Comparison of ENCODE assay signal across 9 cellular contexts in genomic region chr3:173584834-173585831, GRCh38.
DNase-seq lines count a peak whose midpoint lies in the region; ATAC-seq and TF ChIP-seq lines count a peak whose summit lies in the region.
"Had no signal": no experiment of that assay in that cellular context is flagged by ENCODE, and none has a peak within 500 bp of the region (broad histone marks: within the 10 kb centered on the region; RNA-seq: fewer than 3 reads in every experiment).

No MANE protein-coding gene starts in this region.

- intact Hi-C loops in MCF 10A (cut with micrococcal nuclease): loop anchor here (2.0 kb wide), 1 partner anchor 418 kb away; no protein-coding TSS in a partner anchor
- intact Hi-C loops in activated T-helper 2 cell treated with anti-CD3 and anti-CD28 coated beads, Interferon-gamma antibody, Interleukin-2, Interleukin-4, amounts not matched to agents 10 μg/mL and 5 μg/mL and 100 μg/mL, durations not matched to agents 14 hours and 24 hours and 36 hours (cut with micrococcal nuclease): loop anchor here (2.0 kb wide), 1 partner anchor 188 kb away; the partner anchor contains the start of gene NLGN1

- no peak overlapping the region for H3K4me3 Mint-ChIP-seq in MCF 10A (ENCODE audit: unreplicated experiment)
- H3K4me3 Mint-ChIP-seq in activated T-helper 2 cell treated with anti-CD3 and anti-CD28 coated beads, Interferon-gamma antibody, Interleukin-2, Interleukin-4, amounts not matched to agents 10 μg/mL and 5 μg/mL and 100 μg/mL, durations not matched to agents 14 hours and 24 hours and 36 hours (ENCODE audit: low read depth): no peak overlapping the region
- H3K4me3 Mint-ChIP-seq: activated B cell treated with CpG ODN at 0.5 μM for 24 hours had no signal

- in situ Hi-C loops in T47D (cut with HindIII; ENCODE audit: low pct_unique_long_range_greater_than_20kb, low sequenced_read_pairs) (no loop called here), brain microvascular endothelial cell (cut with HindIII; ENCODE audit: low pct_ligation_motif_present, low sequenced_read_pairs) (no loop called here)

- no TSS peak for BruUV-seq in MCF 10A (replicated peaks; lab: Mats Ljungman, UMichigan)

- no peak overlapping the region for H3K27ac ChIP-seq in brain microvascular endothelial cell

- no peak overlapping the region for H3K27ac Mint-ChIP-seq in MCF 10A (ENCODE audit: low read depth, unreplicated experiment)
- H3K27ac Mint-ChIP-seq in activated T-helper 2 cell treated with anti-CD3 and anti-CD28 coated beads, Interferon-gamma antibody, Interleukin-2, Interleukin-4, amounts not matched to agents 10 μg/mL and 5 μg/mL and 100 μg/mL, durations not matched to agents 14 hours and 24 hours and 36 hours: no peak overlapping the region
- H3K27ac Mint-ChIP-seq: activated B cell treated with CpG ODN at 0.5 μM for 24 hours had no signal

- no peaks in the 10 kb centered on the region for H3K9me3 Mint-ChIP-seq in MCF 10A (ENCODE audit: unreplicated experiment)
- no peaks in the 10 kb centered on the region for H3K9me3 Mint-ChIP-seq in activated T-helper 2 cell treated with anti-CD3 and anti-CD28 coated beads, Interferon-gamma antibody, Interleukin-2, Interleukin-4, amounts not matched to agents 10 μg/mL and 5 μg/mL and 100 μg/mL, durations not matched to agents 14 hours and 24 hours and 36 hours
- H3K9me3 Mint-ChIP-seq: activated B cell treated with CpG ODN at 0.5 μM for 24 hours had no signal

- POLR2A ChIA-PET in MCF 10A (lab: Yijun Ruan, JAX): no interaction called here

- TF ChIP-seq CTCF in MCF 10A (IDR thresholded peaks at IDR 0.05; ENCODE audit: unreplicated experiment) (no peak), brain microvascular endothelial cell (IDR thresholded peaks at IDR 0.05; ENCODE audit: low read depth, low read length, missing control alignments) (no peak)

- H3K9me3 ChIP-seq in skeletal muscle satellite cell (replicated peaks; ENCODE audit: low read length): no peaks in the 10 kb centered on the region

- CTCF ChIA-PET in MCF 10A (lab: Yijun Ruan, JAX): no interaction called here

- peak overlapping the region; percentile 84 for H3K4me2 ChIP-seq in skeletal muscle satellite cell (ENCODE audit: low read length)

- H3K4me3 ChIP-seq in brain microvascular endothelial cell (ENCODE audit: low read depth, low read length) (peak overlapping the region; percentile 60), skeletal muscle satellite cell (ENCODE audit: low read length) (peak overlapping the region; percentile 69)

- peaks cover 92% of the 10 kb centered on the region for H3K27me3 Mint-ChIP-seq in MCF 10A (ENCODE audit: insufficient read depth, unreplicated experiment)
- H3K27me3 Mint-ChIP-seq in activated T-helper 2 cell treated with anti-CD3 and anti-CD28 coated beads, Interferon-gamma antibody, Interleukin-2, Interleukin-4, amounts not matched to agents 10 μg/mL and 5 μg/mL and 100 μg/mL, durations not matched to agents 14 hours and 24 hours and 36 hours (ENCODE audit: low read depth): peaks cover 26% of the 10 kb centered on the region

- H3K4me1 Mint-ChIP-seq in MCF 10A (ENCODE audit: insufficient read depth, unreplicated experiment): peaks cover 5% of the 10 kb centered on the region
- peaks cover 6% of the 10 kb centered on the region for H3K4me1 Mint-ChIP-seq in activated T-helper 2 cell treated with anti-CD3 and anti-CD28 coated beads, Interferon-gamma antibody, Interleukin-2, Interleukin-4, amounts not matched to agents 10 μg/mL and 5 μg/mL and 100 μg/mL, durations not matched to agents 14 hours and 24 hours and 36 hours (ENCODE audit: low read depth)
- H3K4me1 Mint-ChIP-seq: activated B cell treated with CpG ODN at 0.5 μM for 24 hours had no signal

- DNase-seq in T47D (ENCODE audit: low read depth in 1 of 2, low spot score in 1 of 2) (peak; percentile 35 to 68), MCF 10A (ENCODE audit: unreplicated experiment) (no peak), brain microvascular endothelial cell (peak; percentile 24), iPS-NIHi11 (ENCODE audit: low spot score) (peak; percentile 55), NCI-H128 (lab: John Stamatoyannopoulos, UW; ENCODE audit: unreplicated experiment) (no peak)
- no peak for DNase-seq in activated T-helper 2 cell treated with anti-CD3 and anti-CD28 coated beads, Interferon-gamma antibody, Interleukin-2, Interleukin-4, amounts not matched to agents 10 μg/mL and 5 μg/mL and 100 μg/mL, durations not matched to agents 14 hours and 24 hours and 36 hours (ENCODE audit: low spot score)
- DNase-seq: activated B cell treated with CpG ODN at 0.5 μM for 24 hours had no signal

- H3K36me3 ChIP-seq in brain microvascular endothelial cell (replicated peaks): no peaks in the 10 kb centered on the region
- H3K36me3 ChIP-seq in skeletal muscle satellite cell (ENCODE audit: insufficient read depth, low read length): no peaks in the 10 kb centered on the region

- ATAC-seq in HG03342 (IDR thresholded peaks at IDR 0.05; ENCODE audit: unreplicated experiment): no peak

- H3K4me1 ChIP-seq in skeletal muscle satellite cell (ENCODE audit: control insufficient read depth, insufficient read depth, low read length): no peaks in the 10 kb centered on the region

- peak overlapping the region; percentile 35 for H3K9ac ChIP-seq in skeletal muscle satellite cell (ENCODE audit: low read depth, low read length)

- H3K36me3 Mint-ChIP-seq in MCF 10A (ENCODE audit: insufficient read depth, unreplicated experiment): no peaks in the 10 kb centered on the region
- H3K36me3 Mint-ChIP-seq in activated T-helper 2 cell treated with anti-CD3 and anti-CD28 coated beads, Interferon-gamma antibody, Interleukin-2, Interleukin-4, amounts not matched to agents 10 μg/mL and 5 μg/mL and 100 μg/mL, durations not matched to agents 14 hours and 24 hours and 36 hours (ENCODE audit: low read depth): no peaks in the 10 kb centered on the region

- no peaks in the 10 kb centered on the region for H3K27me3 ChIP-seq in brain microvascular endothelial cell (replicated peaks)
- H3K27me3 ChIP-seq in skeletal muscle satellite cell (ENCODE audit: control insufficient read depth, insufficient read depth, low read length): no peaks in the 10 kb centered on the region

Comparison
In these comparisons a context has a peak if more than half of its experiments do, and no peak if none do; other contexts are left out.
1. DNase-seq: peak in T47D (2 of 2), brain microvascular endothelial cell (single experiment) and iPS-NIHi11 (single experiment); none in MCF 10A (single experiment), activated T-helper 2 cell treated with anti-CD3 and anti-CD28 coated beads, Interferon-gamma antibody, Interleukin-2, Interleukin-4, amounts not matched to agents 10 μg/mL and 5 μg/mL and 100 μg/mL, durations not matched to agents 14 hours and 24 hours and 36 hours (single experiment) and NCI-H128 (single experiment).